ENCODE assay signal across 10 cellular contexts in the genomic region with DNA sequence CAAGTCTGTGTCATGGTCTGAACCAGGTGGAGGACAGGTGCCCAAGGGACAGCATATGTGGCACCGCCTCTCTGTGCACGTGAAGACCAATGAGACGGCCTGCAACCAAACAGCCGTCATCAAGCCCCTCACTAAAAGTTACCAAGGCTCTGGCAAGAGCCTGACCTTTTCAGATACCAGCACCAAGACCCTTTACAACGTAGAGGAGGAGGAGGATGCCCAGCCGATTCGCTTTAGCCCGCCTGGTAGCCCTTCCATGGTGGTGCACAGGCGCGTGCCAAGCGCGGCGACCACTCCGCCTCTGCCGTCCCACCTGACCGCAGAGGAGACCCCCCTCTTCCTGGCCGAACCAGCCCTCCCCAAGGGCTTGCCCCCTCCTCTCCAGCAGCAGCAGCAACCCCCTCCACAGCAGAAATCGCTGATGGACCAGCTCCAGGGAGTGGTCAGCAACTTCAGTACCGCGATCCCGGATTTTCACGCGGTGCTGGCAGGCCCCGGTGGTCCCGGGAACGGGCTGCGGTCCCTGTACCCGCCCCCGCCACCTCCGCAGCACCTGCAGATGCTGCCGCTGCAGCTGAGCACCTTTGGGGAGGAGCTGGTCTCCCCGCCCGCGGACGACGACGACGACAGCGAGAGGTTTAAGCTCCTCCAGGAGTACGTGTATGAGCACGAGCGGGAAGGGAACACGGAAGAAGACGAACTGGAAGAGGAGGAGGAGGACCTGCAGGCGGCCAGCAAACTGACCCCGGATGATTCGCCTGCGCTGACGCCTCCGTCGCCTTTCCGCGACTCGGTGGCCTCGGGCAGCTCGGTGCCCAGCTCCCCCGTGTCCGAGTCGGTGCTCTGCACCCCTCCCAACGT.
DNase-seq lines count a peak whose midpoint lies in the region; ATAC-seq and TF ChIP-seq lines count a peak whose summit lies in the region.
"Had no signal": no experiment of that assay in that cellular context is flagged by ENCODE, and none has a peak within 500 bp of the region (broad histone marks: within the 10 kb centered on the region; RNA-seq: fewer than 3 reads in every experiment).

No MANE protein-coding gene starts in this region.

- H4K91ac ChIP-seq in neuronal stem cell (ENCODE audit: low read depth, low read length, poor library complexity) = peak overlapping the region; percentile 64

- DNase-seq in amniotic epithelial cell (ENCODE audit: low read depth) (peak; percentile 3), cardiac muscle cell (ENCODE audit: low read depth in 1 of 2, low spot score in 1 of 2) (peak; percentile 35 to 40), neuronal stem cell (ENCODE audit: low spot score) (no peak), medulla oblongata (ENCODE audit: extremely low spot score) (no peak), WERI-Rb-1 (no peak), T-helper 17 cell (no peak)
- DNase-seq in activated effector memory CD4-positive, alpha-beta T cell treated with anti-CD3 and anti-CD28 coated beads, Interleukin-2, amount 50 U/mL, for 16 hours = no peak
- DNase-seq: activated naive CD4-positive, alpha-beta T cell had no signal

- H3K4me3 ChIP-seq in ACC112 (ENCODE audit: low read depth, low read length) (peak overlapping the region; percentile 69), cardiac muscle cell (peak overlapping the region; percentile 26), neuronal stem cell (ENCODE audit: low read length in 2 of 2) (peak overlapping the region in 1 of 2 donors; percentile 84), WERI-Rb-1 (ENCODE audit: low read depth, low read length) (no peak overlapping the region)
- H3K4me3 ChIP-seq: BLaER1 treated with 17β-estradiol and CSF1 and Interleukin-3, amounts not matched to agents 10 nM and 100 nM had no signal

- H2AFZ ChIP-seq in ACC112 (ENCODE audit: low read length, unreplicated experiment) = peak overlapping the region; percentile 84
- H2AFZ ChIP-seq in neuronal stem cell (ENCODE audit: low read length) = peak overlapping the region; percentile 39

- no peaks in the 10 kb centered on the region for H3K79me1 ChIP-seq in neuronal stem cell (ENCODE audit: low read depth, low read length)

- H3K27ac ChIP-seq in ACC112 (ENCODE audit: low read depth, low read length) (no peak overlapping the region), cardiac muscle cell (no peak overlapping the region), neuronal stem cell (replicated peaks; ENCODE audit: low read length) (no peak overlapping the region), WERI-Rb-1 (no peak overlapping the region)
- H3K27ac ChIP-seq: BLaER1 treated with 17β-estradiol and CSF1 and Interleukin-3, amounts not matched to agents 10 nM and 100 nM had no signal

- peak overlapping the region; percentile 73 for H3K23ac ChIP-seq in neuronal stem cell (ENCODE audit: low read depth, low read length, poor library complexity)

- H3K4me3 Mint-ChIP-seq in T-helper 17 cell = no peak overlapping the region

- H3K27ac Mint-ChIP-seq in T-helper 17 cell = no peak overlapping the region

- H4K8ac ChIP-seq in neuronal stem cell (ENCODE audit: low read depth, low read length) = peak overlapping the region; percentile 72

- H3K27me3 ChIP-seq in ACC112 (ENCODE audit: insufficient read depth, low read length) (peaks cover 24% of the 10 kb centered on the region), cardiac muscle cell (peaks cover 35% of the 10 kb centered on the region), neuronal stem cell (ENCODE audit: control insufficient read depth in 3 of 3, insufficient read depth in 3 of 3, low read depth in 1 of 3, low read length in 3 of 3) (peaks cover 0 to 8% (median 0%) of the 10 kb centered on the region in 3 experiments), WERI-Rb-1 (ENCODE audit: insufficient read depth, low read depth, severe bottlenecking) (no peaks in the 10 kb centered on the region)
- H3K27me3 ChIP-seq: BLaER1 treated with 17β-estradiol and CSF1 and Interleukin-3, amounts not matched to agents 10 nM and 100 nM had no signal

- peak overlapping the region; percentile 47 for H2BK120ac ChIP-seq in neuronal stem cell (ENCODE audit: low read depth, low read length)

- peak overlapping the region; percentile 82 for H3K14ac ChIP-seq in neuronal stem cell (ENCODE audit: low read length)

- H3K4me1 ChIP-seq in ACC112 (ENCODE audit: control insufficient read depth, insufficient read depth, low read length, unreplicated experiment) (no peaks in the 10 kb centered on the region), cardiac muscle cell (ENCODE audit: low read depth) (no peaks in the 10 kb centered on the region), neuronal stem cell (ENCODE audit: control insufficient read depth in 2 of 2, insufficient read depth in 1 of 2, low read depth in 1 of 2, low read length in 2 of 2) (peaks cover 3 to 7% of the 10 kb centered on the region in 2 donors)

- peak overlapping the region; percentile 83 for H3K4me2 ChIP-seq in neuronal stem cell (ENCODE audit: insufficient read depth, low read length, poor library complexity, severe bottlenecking)

- H2BK12ac ChIP-seq in neuronal stem cell (ENCODE audit: low read length) = no peak overlapping the region

- peak overlapping the region; percentile 94 for H2BK5ac ChIP-seq in neuronal stem cell (ENCODE audit: low read length)

- H3K36me3 ChIP-seq in ACC112 (ENCODE audit: insufficient read depth, low read length) (no peaks in the 10 kb centered on the region), cardiac muscle cell (no peaks in the 10 kb centered on the region), neuronal stem cell (replicated peaks in 1 of 2; ENCODE audit: control insufficient read depth in 2 of 2, insufficient read depth in 2 of 2, low read length in 2 of 2) (no peaks in the 10 kb centered on the region), WERI-Rb-1 (no peaks in the 10 kb centered on the region)
- H3K36me3 ChIP-seq: BLaER1 treated with 17β-estradiol and CSF1 and Interleukin-3, amounts not matched to agents 10 nM and 100 nM had no signal

- no peak for TF ChIP-seq CTCF in cardiac muscle cell (IDR thresholded peaks at IDR 0.05; ENCODE audit: low read depth, low read length)
- TF ChIP-seq CTCF in WERI-Rb-1 (IDR thresholded peaks at IDR 0.05; ENCODE audit: low read depth, low read length) = no peak

- H3K9me3 ChIP-seq in cardiac muscle cell (ENCODE audit: low read depth) = no peaks in the 10 kb centered on the region
- peaks cover 0 to 3% of the 10 kb centered on the region in 2 donors for H3K9me3 ChIP-seq in neuronal stem cell (replicated peaks in 1 of 2; ENCODE audit: control insufficient read depth in 2 of 2, insufficient read depth in 1 of 2, low read depth in 1 of 2, low read length in 2 of 2)
- no peaks in the 10 kb centered on the region for H3K9me3 ChIP-seq in WERI-Rb-1 (ENCODE audit: severe bottlenecking)
- no peaks in the 10 kb centered on the region for H3K9me3 ChIP-seq in T-helper 17 cell (ENCODE audit: control insufficient read depth, low read length, poor library complexity, severe bottlenecking)

- H3K27me3 Mint-ChIP-seq in T-helper 17 cell = peaks cover 25% of the 10 kb centered on the region

- peak overlapping the region; percentile 81 for H3K9ac ChIP-seq in neuronal stem cell (ENCODE audit: low read depth, low read length, poor library complexity)
- H3K9ac ChIP-seq: BLaER1 treated with 17β-estradiol and CSF1 and Interleukin-3, amounts not matched to agents 10 nM and 100 nM had no signal

- H3K4me1 Mint-ChIP-seq in T-helper 17 cell = no peaks in the 10 kb centered on the region

- H2AK5ac ChIP-seq in neuronal stem cell (ENCODE audit: low read depth, low read length) = no peak overlapping the region

- peak overlapping the region; percentile 95 for H3K18ac ChIP-seq in neuronal stem cell (ENCODE audit: low read length)

- H3K4ac ChIP-seq in neuronal stem cell (ENCODE audit: low read length) = no peak overlapping the region

- no peaks in the 10 kb centered on the region for H3K79me2 ChIP-seq in ACC112 (ENCODE audit: control insufficient read depth, insufficient read depth, low read length, unreplicated experiment)

- H2BK15ac ChIP-seq in neuronal stem cell (ENCODE audit: low read length) = no peak overlapping the region

- WGBS in neuronal stem cell (ENCODE audit: extremely low coverage in 2 of 2, insufficient read length in 2 of 2, insufficient replicate concordance in 1 of 2), 2 donors = no CpG with 5 or more reads among the region's 60 CpGs

- ATAC-seq in T-helper 17 cell = no peak

- no peaks in the 10 kb centered on the region for H3K36me3 Mint-ChIP-seq in T-helper 17 cell (ENCODE audit: low read depth)

Comparison
In these comparisons a context has a peak if more than half of its experiments do, and no peak if none do; other contexts are left out.
1. DNase-seq: peak in amniotic epithelial cell (single experiment) and cardiac muscle cell (2 of 2); none in neuronal stem cell (single experiment), medulla oblongata (single experiment), WERI-Rb-1 (single experiment), T-helper 17 cell (0 of 3) and activated effector memory CD4-positive, alpha-beta T cell treated with anti-CD3 and anti-CD28 coated beads, Interleukin-2, amount 50 U/mL, for 16 hours (single experiment).